ENCODE assay signal across 8 cellular contexts in genomic region chr16:15093940-15094827, GRCh38. TPM values are rescaled to one million over a fixed set of nuclear protein-coding genes. Genes with fewer than 3 reads are reported as not detected.
DNase-seq lines count a peak whose midpoint lies in the region; ATAC-seq and TF ChIP-seq lines count a peak whose summit lies in the region.
"Not testable (repeated sequence)": the region's sequence is repeated elsewhere in the genome, so short reads cannot be mapped to it uniquely, and the experiment has no call there.

Gene RRN3, minus strand, starts transcription at chr16:15094272. Its CDS starts 39 bp downstream, at chr16:15094233.

- ATAC-seq in HG02610 (IDR thresholded peaks at IDR 0.05; ENCODE audit: unreplicated experiment) (peak; percentile 98), SK-N-SH treated with all-trans-retinoic acid at 6 μM for 48 hours (peak; percentile 100), omental fat pad (ENCODE audit: low FRiP score) (peak; percentile 99)

- H3K27ac Mint-ChIP-seq in activated naive CD4-positive, alpha-beta T cell treated with anti-CD3 and anti-CD28 coated beads, Interleukin-2, amount 50 U/mL, for 24 hours = peak within 1 kb of the TSS; percentile 98

- not testable (repeated sequence) for H3K27me3 Mint-ChIP-seq in activated naive CD4-positive, alpha-beta T cell treated with anti-CD3 and anti-CD28 coated beads, Interleukin-2, amount 50 U/mL, for 24 hours

- POLR2A ChIA-PET in GM10248 (lab: Yijun Ruan, JAX) = interaction anchor here (0.5 kb wide), 1 partner anchor 945 kb away, joined by 5 read pairs; no protein-coding TSS in a partner anchor

- DNase-seq in GM10248 (ENCODE audit: extremely low spot score) = peak; percentile 86
- peak; percentile 92 for DNase-seq in NCI-H1092 (lab: John Stamatoyannopoulos, UW)
- not testable (repeated sequence) for DNase-seq in glomerular endothelial cell (ENCODE audit: extremely low read depth, low read depth, low spot score)
- peak; percentile 66 for DNase-seq in omental fat pad (ENCODE audit: low spot score)

- CTCF ChIA-PET in GM10248 (lab: Yijun Ruan, JAX) = not testable (repeated sequence)

- H3K9me3 Mint-ChIP-seq in activated naive CD4-positive, alpha-beta T cell treated with anti-CD3 and anti-CD28 coated beads, Interleukin-2, amount 50 U/mL, for 24 hours = not testable (repeated sequence)

- not testable (repeated sequence) for TF ChIP-seq CTCF in GM10248 (IDR thresholded peaks at IDR 0.05; ENCODE audit: control extremely low read depth, extremely low read depth, low read depth, missing control alignments); omental fat pad (IDR thresholded peaks at IDR 0.05)

- H3K4me3 Mint-ChIP-seq in activated naive CD4-positive, alpha-beta T cell treated with anti-CD3 and anti-CD28 coated beads, Interleukin-2, amount 50 U/mL, for 24 hours = peak within 1 kb of the TSS; percentile 98

- not testable (repeated sequence) for H3K27ac ChIP-seq in temporal lobe (ENCODE audit: low read depth, low read length)

- H3K4me1 Mint-ChIP-seq in activated naive CD4-positive, alpha-beta T cell treated with anti-CD3 and anti-CD28 coated beads, Interleukin-2, amount 50 U/mL, for 24 hours = peaks cover 30% of the 10 kb centered on the region

- H3K36me3 Mint-ChIP-seq in activated naive CD4-positive, alpha-beta T cell treated with anti-CD3 and anti-CD28 coated beads, Interleukin-2, amount 50 U/mL, for 24 hours = not testable (repeated sequence)

RNA-seq across cellular contexts. Expression of gene RRN3, which starts in this region (rescaled TPM):
- total RNA-seq in glomerular endothelial cell (24.3 and 28.3 TPM in 2 replicates), omental fat pad (10 to 100 TPM; 29.3 to 55.4 (median 41.9) TPM), temporal lobe (75.7 TPM)
